Comparison of ENCODE assay signal across 8 cellular contexts in genomic region chr3:57068437-57069089, GRCh38. TPM values are rescaled to one million over a fixed set of nuclear protein-coding genes. Genes with fewer than 3 reads are reported as not detected.
A peak's percentile ranks its signal among the peaks of the same experiment; 100 is the strongest.
DNase-seq lines count a peak whose midpoint lies in the region; ATAC-seq and TF ChIP-seq lines count a peak whose summit lies in the region.

No MANE protein-coding gene starts in this region.

- TF ChIP-seq CTCF in glutamatergic neuron (IDR thresholded peaks at IDR 0.05; ENCODE audit: partially characterized antibody, unreplicated experiment) = no peak

- H3K9me3 Mint-ChIP-seq in glutamatergic neuron (ENCODE audit: unreplicated experiment) = no peaks in the 10 kb centered on the region

- H3K4me3 ChIP-seq in BLaER1 (no peak overlapping the region), skin epidermis (no peak overlapping the region)

- peaks cover 66% of the 10 kb centered on the region for H3K4me1 ChIP-seq in BLaER1

- H3K27ac ChIP-seq in BLaER1 (peak overlapping the region; percentile 45), skin epidermis (peak overlapping the region in 18 of 21 experiments; percentile 3 to 77 (median 58))

- no peaks in the 10 kb centered on the region for H3K27me3 ChIP-seq in BLaER1

- peak overlapping the region; percentile 13; the same call in 1 of the 2 replicates for H3K9ac ChIP-seq in BLaER1

- no peak overlapping the region for H3K4me3 Mint-ChIP-seq in glutamatergic neuron (ENCODE audit: unreplicated experiment)

- no peak overlapping the region for H3K27ac Mint-ChIP-seq in glutamatergic neuron (ENCODE audit: unreplicated experiment)

- H3K36me3 ChIP-seq in BLaER1 = no peaks in the 10 kb centered on the region

- H4K20me1 ChIP-seq in BLaER1 = no peaks in the 10 kb centered on the region

- 0 out of 2 replicates have a peak, but pooled peaks cover 7% of the 10 kb centered on the region for H3K9me3 ChIP-seq in BLaER1

- peaks cover 5% of the 10 kb centered on the region for H3K4me1 Mint-ChIP-seq in glutamatergic neuron (ENCODE audit: low read depth, unreplicated experiment)

- peaks cover 4% of the 10 kb centered on the region for H3K27me3 Mint-ChIP-seq in glutamatergic neuron (ENCODE audit: unreplicated experiment)

- peak overlapping the region; percentile 73 for H3K4me2 ChIP-seq in BLaER1

- H3K36me3 Mint-ChIP-seq in glutamatergic neuron (ENCODE audit: unreplicated experiment) = no peaks in the 10 kb centered on the region

- peak; percentile 96 for ATAC-seq in GM19372 (IDR thresholded peaks at IDR 0.05; ENCODE audit: low read depth, unreplicated experiment)
- peak; percentile 100 for ATAC-seq in HG03175 (IDR thresholded peaks at IDR 0.05; ENCODE audit: unreplicated experiment)

- DNase-seq in SKM-1 (lab: John Stamatoyannopoulos, UW; ENCODE audit: unreplicated experiment) = peak; percentile 92
- DNase-seq in glutamatergic neuron = peak; percentile 20
- DNase-seq in stimulated activated CD4-positive, alpha-beta T cell treated with anti-CD3 and anti-CD28 coated beads, Interleukin-15, amount 100 ng/mL, for 24 hours = no peak
- DNase-seq in stimulated activated CD4-positive, alpha-beta T cell treated with anti-CD3 and anti-CD28 coated beads, Interleukin-4, amount 100 ng/mL, for 24 hours = no peak

RNA-seq across cellular contexts. Expression of gene SPATA12, which starts 8.1 kb away (rescaled TPM):
- total RNA-seq in glutamatergic neuron (ENCODE audit: unreplicated experiment) = not detected

Comparison
In these comparisons a context has a peak if more than half of its experiments do, and no peak if none do; other contexts are left out.
1. DNase-seq: peak in SKM-1 (single experiment) and glutamatergic neuron (single experiment); none in stimulated activated CD4-positive, alpha-beta T cell treated with anti-CD3 and anti-CD28 coated beads, Interleukin-15, amount 100 ng/mL, for 24 hours (single experiment) and stimulated activated CD4-positive, alpha-beta T cell treated with anti-CD3 and anti-CD28 coated beads, Interleukin-4, amount 100 ng/mL, for 24 hours (single experiment).